Comparison of ENCODE assay signal across 29 cellular contexts in genomic region chr21:44365967-44366585, GRCh38. TPM values are rescaled to one million over a fixed set of nuclear protein-coding genes. Genes with fewer than 3 reads are reported as not detected.
A peak's percentile ranks its signal among the peaks of the same experiment; 100 is the strongest.
DNase-seq lines count a peak whose midpoint lies in the region; ATAC-seq, FAIRE-seq and TF ChIP-seq lines count a peak whose summit lies in the region.
"Had no signal": no experiment of that assay in that cellular context is flagged by ENCODE, and none has a peak within 500 bp of the region (broad histone marks: within the 10 kb centered on the region; RNA-seq: fewer than 3 reads in every experiment).

No MANE protein-coding gene starts in this region.

- H3K27me3 ChIP-seq in SK-N-SH (ENCODE audit: insufficient read depth): peaks cover 51% of the 10 kb centered on the region
- H3K27me3 ChIP-seq in H9 (ENCODE audit: insufficient read depth, low read length): peaks cover 4% of the 10 kb centered on the region; the same call in 1 of the 2 replicates
- no peaks in the 10 kb centered on the region for H3K27me3 ChIP-seq in testis
- H3K27me3 ChIP-seq: BLaER1 treated with 17β-estradiol and CSF1 and Interleukin-3, amounts not matched to agents 10 nM and 100 nM had no signal

- H3K27me3 Mint-ChIP-seq in H9 (ENCODE audit: low read depth): peaks cover 33% of the 10 kb centered on the region

- no peak overlapping the region for H2BK120ac ChIP-seq in H9 (ENCODE audit: low read depth, low read length, poor library complexity, severe bottlenecking)

- H3K4me3 ChIP-seq in SK-N-SH (ENCODE audit: low read depth in 2 of 2, low read length in 1 of 2) (no peak overlapping the region), testis (no peak overlapping the region)
- H3K4me3 ChIP-seq: BLaER1 treated with 17β-estradiol and CSF1 and Interleukin-3, amounts not matched to agents 10 nM and 100 nM; GM12878; GM23248; K562; MG63 had no signal

- H4K8ac ChIP-seq in H9 (replicated peaks; ENCODE audit: insufficient read length, low read depth, low read length): no peak overlapping the region

- TF ChIP-seq CTCF in SK-N-SH (IDR thresholded peaks at IDR 0.05) (no peak), H9 (conservative IDR thresholded peaks at IDR 0.05) (no peak), testis (IDR thresholded peaks at IDR 0.05) (no peak)

- H4K20me1 ChIP-seq in SK-N-SH (ENCODE audit: insufficient read depth) (no peaks in the 10 kb centered on the region), H9 (ENCODE audit: control insufficient read depth, insufficient read depth, insufficient read length) (no peaks in the 10 kb centered on the region)

- H3K9ac ChIP-seq in SK-N-SH (no peak overlapping the region), H9 (ENCODE audit: extremely low read depth, insufficient read length, low read length) (no peak overlapping the region)
- H3K9ac ChIP-seq: GM23248 had no signal

- no peaks in the 10 kb centered on the region for H3K36me3 ChIP-seq in SK-N-SH (replicated peaks in 1 of 2; ENCODE audit: control insufficient read depth in 1 of 2, insufficient read depth in 2 of 2, low read length in 1 of 2)
- no peaks in the 10 kb centered on the region for H3K36me3 ChIP-seq in testis (ENCODE audit: low read depth, missing control alignments)
- H3K36me3 ChIP-seq: MG63 had no signal

- H4K91ac ChIP-seq in H9 (ENCODE audit: insufficient read length, low read depth, low read length): no peak overlapping the region

- no peak overlapping the region for H3K23ac ChIP-seq in H9 (ENCODE audit: insufficient read length, low read depth, low read length)

- POLR2A ChIA-PET in SK-N-SH (lab: Yijun Ruan, JAX): no interaction called here

- H3K79me2 ChIP-seq in SK-N-SH (ENCODE audit: insufficient read depth) (no peaks in the 10 kb centered on the region), H9 (ENCODE audit: insufficient read depth, low read length) (no peaks in the 10 kb centered on the region)

- H3K23me2 ChIP-seq in H9 (ENCODE audit: insufficient read length, low read depth, low read length, poor library complexity, severe bottlenecking): peaks cover 3% of the 10 kb centered on the region

- no peak overlapping the region for H3K4ac ChIP-seq in H9 (ENCODE audit: low read depth, low read length)

- no peak for ATAC-seq in SK-N-SH treated with all-trans-retinoic acid at 6 μM for 48 hours
- ATAC-seq: GM12878, HepG2 had no signal

- H3K4me2 ChIP-seq in SK-N-SH (no peak overlapping the region), H9 (ENCODE audit: insufficient read depth, insufficient read length, low read length) (no peak overlapping the region)
- H3K4me2 ChIP-seq: BLaER1 treated with 17β-estradiol and CSF1 and Interleukin-3, amounts not matched to agents 10 nM and 100 nM had no signal

- no peaks in the 10 kb centered on the region; a peak in 1 of 7 replicates for H3K36me3 Mint-ChIP-seq in H9 (ENCODE audit: insufficient read depth in 1 of 3, low read depth in 3 of 3)

- H3K27ac ChIP-seq in SK-N-SH (ENCODE audit: low read depth in 2 of 2, low read length in 1 of 2): no peak overlapping the region
- H3K27ac ChIP-seq in H9 (ENCODE audit: insufficient read length, low read depth, low read length): no peak overlapping the region
- H3K27ac ChIP-seq in testis: no peak overlapping the region
- H3K27ac ChIP-seq: 22Rv1, GM23248, HL-60 had no signal

- H3F3A ChIP-seq in SK-N-SH (replicated peaks; ENCODE audit: insufficient read depth): no peaks in the 10 kb centered on the region

- H3T11ph ChIP-seq in H9 (ENCODE audit: low read length): no peak overlapping the region

- 41% methylated on average over 22 of the region's 22 CpGs for WGBS in SK-N-SH (ENCODE audit: low lambda C conversion rate)
- no CpG with 5 or more reads among the region's 22 CpGs for WGBS in H9 (ENCODE audit: extremely low coverage, insufficient read length, low lambda C conversion rate)
- 88 to 90% methylated on average over 22 of the region's 22 CpGs for WGBS in testis, 2 donors

- no peak overlapping the region for H2AFZ ChIP-seq in SK-N-SH (ENCODE audit: low read depth)
- H2AFZ ChIP-seq in H9 (ENCODE audit: low read length): no peak overlapping the region
- H2AFZ ChIP-seq: GM23248 had no signal

- no peak overlapping the region for H2BK15ac ChIP-seq in H9 (ENCODE audit: low read depth, low read length)

- no peak overlapping the region for H3K14ac ChIP-seq in H9 (ENCODE audit: insufficient read depth, low read length)

- peaks cover 0 to 7% of the 10 kb centered on the region in 2 experiments; a peak in 1 of 4 replicates for H3K4me1 ChIP-seq in SK-N-SH (ENCODE audit: control insufficient read depth in 1 of 2, insufficient read depth in 2 of 2, low read depth in 1 of 2, low read length in 1 of 2)
- no peaks in the 10 kb centered on the region for H3K4me1 ChIP-seq in H9 (ENCODE audit: insufficient read depth, low read length)
- peaks cover 3% of the 10 kb centered on the region for H3K4me1 ChIP-seq in testis

- no peak overlapping the region for H4K5ac ChIP-seq in H9 (ENCODE audit: insufficient read length, low read depth, low read length)

- CTCF ChIA-PET in SK-N-SH (lab: Yijun Ruan, JAX): no interaction called here

- H3K4me1 Mint-ChIP-seq in H9: peaks cover 2 to 9% of the 10 kb centered on the region in 2 experiments; a peak in 2 of 4 replicates

- peak; percentile 10 for DNase-seq in SK-N-SH
- peak; percentile 14 for DNase-seq in H9
- DNase-seq in iPS-NIHi7 (ENCODE audit: extremely low spot score): peak; percentile 2
- DNase-seq in posterior vena cava (ENCODE audit: low spot score): peak; percentile 66
- no peak for DNase-seq in testis
- no peak for DNase-seq in GM12891 (ENCODE audit: insufficient read length, low spot score)
- DNase-seq in SW 1271 (lab: John Stamatoyannopoulos, UW): no peak
- DNase-seq: ACHN; CD4-positive, alpha-beta memory T cell; DND-41; GM23248; HCEC 1CT; MG63; NCI-H1417; NCI-H1694 treated with DMSO at 0.1 percent for 48 hours; NCI-H2081 treated with DMSO at 0.1 percent for 48 hours; NCI-H446; NCI-H526; OCI-M1 had no signal

- no peak for TF ChIP-seq RAD21 in SK-N-SH (IDR thresholded peaks at IDR 0.05; ENCODE audit: low read length)

- no peak overlapping the region for H3K27ac Mint-ChIP-seq in H9
- H3K27ac Mint-ChIP-seq: CD4-positive, alpha-beta memory T cell had no signal

- no peak overlapping the region for H2BK20ac ChIP-seq in H9 (ENCODE audit: low read depth, low read length, poor library complexity, severe bottlenecking)

- no peaks in the 10 kb centered on the region for H3K9me2 ChIP-seq in SK-N-SH

- H3K56ac ChIP-seq in H9 (ENCODE audit: insufficient read length, low read depth, low read length): no peak overlapping the region

- intact Hi-C loops in posterior vena cava (cut with DNase I): no loop called here
- intact Hi-C loops in testis (cut with DNase I; ENCODE audit: low total_unique reads): no loop called here

- TF ChIP-seq EP300 in SK-N-SH (IDR thresholded peaks at IDR 0.05; ENCODE audit: borderline replicate concordance in 1 of 2, low read depth in 1 of 2, low read length in 1 of 2): no peak

- no peaks in the 10 kb centered on the region for H3K9me3 ChIP-seq in SK-N-SH
- no peaks in the 10 kb centered on the region for H3K9me3 ChIP-seq in H9 (ENCODE audit: control insufficient read depth, low read depth, low read length)
- no peaks in the 10 kb centered on the region for H3K9me3 ChIP-seq in testis

- no peak overlapping the region for H2AK5ac ChIP-seq in H9 (ENCODE audit: insufficient read length, low read length)

- H3K79me1 ChIP-seq in H9 (ENCODE audit: insufficient read depth, low read depth, low read length, poor library complexity, severe bottlenecking): no peaks in the 10 kb centered on the region

- FAIRE-seq in GM12891 (lab: Jason Lieb, UNC): no peak
- FAIRE-seq: GM12878, HepG2, K562, RCC 7860 had no signal

- H2BK12ac ChIP-seq in H9 (ENCODE audit: insufficient read length, low read depth, low read length): no peak overlapping the region

- H2BK5ac ChIP-seq in H9 (ENCODE audit: insufficient read length, low read length): no peak overlapping the region

- H3K9me3 Mint-ChIP-seq in H9: peaks cover 0 to 2% of the 10 kb centered on the region in 2 experiments; a peak in 2 of 5 replicates

- H3K18ac ChIP-seq in H9 (ENCODE audit: insufficient read length, low read depth, low read length): no peak overlapping the region

- H3K4me3 Mint-ChIP-seq in H9: no peak overlapping the region
- H3K4me3 Mint-ChIP-seq: CD4-positive, alpha-beta memory T cell had no signal

- TF ChIP-seq POLR2A in testis (IDR thresholded peaks at IDR 0.05) (no peak), GM12891 (IDR thresholded peaks at IDR 0.05; ENCODE audit: low read depth, low read length) (no peak)

TF ChIP-seq in SK-N-SH, 30 proteins besides CTCF, POLR2A, EP300 and RAD21 (continues in another document):
- no peak for TF ChIP-seq FOXM1 (IDR thresholded peaks at IDR 0.05; ENCODE audit: low read depth)
- TF ChIP-seq TCF12 (IDR thresholded peaks at IDR 0.05): no peak
- TF ChIP-seq RCOR1 (IDR thresholded peaks at IDR 0.05; ENCODE audit: low read length): no peak

TF ChIP-seq in SK-N-SH treated with all-trans-retinoic acid at 6 μM for 48 hours, 23 proteins besides CTCF, POLR2A, EP300 and RAD21:
- no peak for TF ChIP-seq OSR1 (CRISPR knock-in tag; IDR thresholded peaks at IDR 0.05)
- no peak for TF ChIP-seq SNAI2 (CRISPR knock-in tag; IDR thresholded peaks at IDR 0.05)
- no peak for TF ChIP-seq ZFP3 (CRISPR knock-in tag; IDR thresholded peaks at IDR 0.05)
- no peak for TF ChIP-seq GLIS3 (CRISPR knock-in tag; IDR thresholded peaks at IDR 0.05)
- no peak for TF ChIP-seq PPARA (CRISPR knock-in tag; IDR thresholded peaks at IDR 0.05; ENCODE audit: borderline replicate concordance)

TF ChIP-seq in GM12891, 5 proteins besides CTCF, POLR2A, EP300 and RAD21:
- TF ChIP-seq PAX5 (IDR thresholded peaks at IDR 0.05; ENCODE audit: insufficient read depth, low read length, severe bottlenecking) (no peak), POU2F2 (IDR thresholded peaks at IDR 0.05; ENCODE audit: low read depth, low read length) (no peak), POLR2AphosphoS5 (IDR thresholded peaks at IDR 0.05; ENCODE audit: low read depth, low read length) (no peak), TAF1 (IDR thresholded peaks at IDR 0.05; ENCODE audit: low read depth, low read length) (no peak)

RNA-seq across cellular contexts. Expression of gene TRPM2, which starts 12.7 kb away (rescaled TPM):
- polyA plus RNA-seq in SK-N-SH (2012; rRNA removed): not detected in 2 replicates
- polyA plus RNA-seq in SK-N-SH (2012; cell fraction: cytosol; rRNA removed): not detected in 2 replicates
- 0.02 TPM in 1 of 2 replicates, not detected in the other for polyA plus RNA-seq in SK-N-SH (2012; cell fraction: nucleus; rRNA removed)
- 0.11 and 0.68 TPM in 2 replicates for total RNA-seq in H9 (2021)
- 10 to 100 TPM in 1 of 2 donors, 1 to 10 TPM in 1; 7.7 to 11.3 TPM for total RNA-seq in posterior vena cava
- total RNA-seq in testis: 1 to 10 TPM; 3.0 to 3.9 TPM
- polyA plus RNA-seq in testis (ENCODE audit: insufficient read depth, low read depth, low replicate concordance): 4.9 TPM
- polyA plus RNA-seq in GM12891 (2012; ENCODE audit: low read depth, missing spikeins): 7.6 TPM
- total RNA-seq: HT-29, LHCN-M2 had no signal
- polyA plus RNA-seq: GM23248 had no signal

RNA-seq across cellular contexts. Expression of gene CFAP410, which starts 26.9 kb away (rescaled TPM):
- polyA plus RNA-seq in SK-N-SH (2012; rRNA removed) (18.0 and 19.2 TPM in 2 replicates), testis (ENCODE audit: insufficient read depth, low read depth, low replicate concordance) (40.8 TPM)
- 5.8 and 11.3 TPM in 2 replicates for polyA plus RNA-seq in SK-N-SH (2012; cell fraction: cytosol; rRNA removed)
- 61.8 and 97.0 TPM in 2 replicates for polyA plus RNA-seq in SK-N-SH (2012; cell fraction: nucleus; rRNA removed)
- total RNA-seq in H9 (2021) (16.9 and 17.0 TPM in 2 replicates), posterior vena cava (10 to 100 TPM; 18.1 to 18.8 TPM), testis (10 to 100 TPM; 71.7 to 81.6 TPM)
- 21.5 TPM for polyA plus RNA-seq in GM12891 (2012; ENCODE audit: low read depth, missing spikeins)

Comparison
In these comparisons a context has a peak if more than half of its experiments do, and no peak if none do; other contexts are left out.
1. DNase-seq: peak in SK-N-SH (single experiment), H9 (single experiment), iPS-NIHi7 (single experiment) and posterior vena cava (single experiment); none in testis (single experiment), GM12891 (single experiment) and SW 1271 (0 of 2).